In genomic region chr3:58720526-58720925, GRCh38 we compare ENCODE assay signal across 23 cellular contexts. TPM values are rescaled to one million over a fixed set of nuclear protein-coding genes. Genes with fewer than 3 reads are reported as not detected.
DNase-seq lines count a peak whose midpoint lies in the region; ATAC-seq, FAIRE-seq and TF ChIP-seq lines count a peak whose summit lies in the region.
"Had no signal": no experiment of that assay in that cellular context is flagged by ENCODE, and none has a peak within 500 bp of the region (broad histone marks: within the 10 kb centered on the region; RNA-seq: fewer than 3 reads in every experiment).

No MANE protein-coding gene starts in this region.

- H3K36me3 Mint-ChIP-seq in activated T-cell treated with anti-CD3 and anti-CD28 coated beads, Interleukin-2, amount 50 U/mL, for 72 hours (ENCODE audit: insufficient read depth in 2 of 2), result no peaks in the 10 kb centered on the region
- H3K36me3 Mint-ChIP-seq: CD4-positive, CD25-positive, alpha-beta regulatory T cell; CD8-positive, alpha-beta T cell had no signal

- H3K4me3 Mint-ChIP-seq in activated T-cell treated with anti-CD3 and anti-CD28 coated beads, Interleukin-2, amount 50 U/mL, for 72 hours, result no peak overlapping the region
- H3K4me3 Mint-ChIP-seq: B cell; CD4-positive, CD25-positive, alpha-beta regulatory T cell; CD8-positive, alpha-beta T cell; GM23338; HFFc6 had no signal

- DNase-seq in left colon (no peak), retinal pigment epithelial cell (ENCODE audit: low read depth) (peak; percentile 39), MM.1S (no peak), H4 (ENCODE audit: low spot score) (no peak)
- DNase-seq in activated T-cell treated with anti-CD3 and anti-CD28 coated beads, Interleukin-2, amount 50 U/mL, for 72 hours, result no peak
- DNase-seq: Caco-2; CD4-positive, CD25-positive, alpha-beta regulatory T cell; CD8-positive, alpha-beta T cell; DMS153; DND-41; HFFc6 had no signal

- H3K79me2 ChIP-seq in MM.1S (ENCODE audit: low read length), result no peaks in the 10 kb centered on the region

- no peak overlapping the region for H3K4me3 ChIP-seq in retinal pigment epithelial cell (ENCODE audit: low read length)
- H3K4me3 ChIP-seq in MM.1S (ENCODE audit: low read length), result no peak overlapping the region
- H3K4me3 ChIP-seq: BLaER1, GM23338, HAP-1 had no signal

- no peaks in the 10 kb centered on the region for H3K36me3 ChIP-seq in MM.1S (replicated peaks; ENCODE audit: insufficient read depth, low read length)
- H3K36me3 ChIP-seq: BLaER1, HAP-1 had no signal

- no peaks in the 10 kb centered on the region for H3K9me3 ChIP-seq in MM.1S (replicated peaks; ENCODE audit: insufficient read depth, low read length)
- H3K9me3 ChIP-seq: Caco-2, HAP-1 had no signal

- peak; percentile 38 for FAIRE-seq in colon (lab: Jason Lieb, UNC)
- FAIRE-seq: A204.1, G401.6, GM12892, GM19239, H54 had no signal

- no peaks in the 10 kb centered on the region for H3K4me1 Mint-ChIP-seq in activated T-cell treated with anti-CD3 and anti-CD28 coated beads, Interleukin-2, amount 50 U/mL, for 72 hours (ENCODE audit: low read depth)
- H3K4me1 Mint-ChIP-seq: B cell; CD4-positive, CD25-positive, alpha-beta regulatory T cell had no signal

- no peaks in the 10 kb centered on the region for H3K4me1 ChIP-seq in MM.1S (ENCODE audit: low read length)
- H3K4me1 ChIP-seq: HAP-1 had no signal

- intact Hi-C loops in left colon (cut with DNase I, micrococcal nuclease), result no loop called here

- no peaks in the 10 kb centered on the region for H3F3A ChIP-seq in MM.1S (ENCODE audit: insufficient read depth, low read length)

- H3K27ac ChIP-seq in MM.1S (ENCODE audit: low read length), result no peak overlapping the region
- H3K27ac ChIP-seq: 22Rv1, BLaER1, C4-2B had no signal

- no peaks in the 10 kb centered on the region for H4K20me1 ChIP-seq in MM.1S (ENCODE audit: insufficient read depth, low read length)
- H4K20me1 ChIP-seq: BLaER1 had no signal

- H3K9me2 ChIP-seq in MM.1S (replicated peaks; ENCODE audit: insufficient read depth, low read length), result no peaks in the 10 kb centered on the region

- H3K27me3 Mint-ChIP-seq in activated T-cell treated with anti-CD3 and anti-CD28 coated beads, Interleukin-2, amount 50 U/mL, for 72 hours (ENCODE audit: low read depth), result peaks cover 12% of the 10 kb centered on the region
- H3K27me3 Mint-ChIP-seq: B cell; CD4-positive, CD25-positive, alpha-beta regulatory T cell had no signal

- H3K9ac ChIP-seq in MM.1S (ENCODE audit: low read length), result no peak overlapping the region
- H3K9ac ChIP-seq: BLaER1 had no signal

- H3K27ac Mint-ChIP-seq in activated T-cell treated with anti-CD3 and anti-CD28 coated beads, Interleukin-2, amount 50 U/mL, for 72 hours, result no peak overlapping the region
- H3K27ac Mint-ChIP-seq: B cell; CD4-positive, CD25-positive, alpha-beta regulatory T cell; CD8-positive, alpha-beta T cell; GM23338; HFFc6 had no signal

- ATAC-seq in left colon, result peak; percentile 92
- no peak for ATAC-seq in activated T-cell treated with anti-CD3 and anti-CD28 coated beads, Interleukin-2, amount 50 U/mL, for 72 hours (replicated peaks in 1 of 2)
- ATAC-seq: CD8-positive, alpha-beta T cell; GM23338 had no signal

- no peaks in the 10 kb centered on the region for H3K9me3 Mint-ChIP-seq in activated T-cell treated with anti-CD3 and anti-CD28 coated beads, Interleukin-2, amount 50 U/mL, for 72 hours
- H3K9me3 Mint-ChIP-seq: CD8-positive, alpha-beta T cell; GM23338; HFFc6 had no signal

- no peak overlapping the region for H3K4me2 ChIP-seq in MM.1S (ENCODE audit: low read depth, low read length)
- H3K4me2 ChIP-seq: BLaER1, GM23338 had no signal

- no peak overlapping the region for H2AFZ ChIP-seq in MM.1S (ENCODE audit: low read length)
- H2AFZ ChIP-seq: GM23338 had no signal

- TF ChIP-seq CTCF in retinal pigment epithelial cell (conservative IDR thresholded peaks at IDR 0.05; ENCODE audit: low read depth, low read length) (no peak), MM.1S (IDR thresholded peaks at IDR 0.05; ENCODE audit: low read length) (no peak)

- no peaks in the 10 kb centered on the region for H3K27me3 ChIP-seq in MM.1S (replicated peaks; ENCODE audit: insufficient read depth, low read length)
- H3K27me3 ChIP-seq: BLaER1 had no signal

RNA-seq across cellular contexts. Expression of gene FAM3D, which starts 54.0 kb away (rescaled TPM):
- total RNA-seq in left colon, result 100 to 1,000 TPM; 510 to 690 TPM
- total RNA-seq in activated T-cell treated with anti-CD3 and anti-CD28 coated beads, Interleukin-2, amount 50 U/mL, for 72 hours, result not detected
- total RNA-seq in H4 (2014; rRNA removed; shearing (Covaris generic)), result 0.17 TPM in 1 of 2 replicates, not detected in the other
- total RNA-seq: B cell; Caco-2; CD4-positive, CD25-positive, alpha-beta regulatory T cell; CD8-positive, alpha-beta T cell; GM23338; HFFc6 had no signal

Comparison
In these comparisons a context has a peak if more than half of its experiments do, and no peak if none do; other contexts are left out.
1. RNA of gene FAM3D, which starts 54.0 kb away (total RNA-seq): 510 to 690 TPM in left colon; 0.17 TPM in H4 and not detected in activated T-cell treated with anti-CD3 and anti-CD28 coated beads, Interleukin-2, amount 50 U/mL, for 72 hours; every median in the first group is over 100 times any median in the second.